In genomic region chr3:71771126-71771525, GRCh38 we compare ENCODE assay signal across 26 cellular contexts. TPM values are rescaled to one million over a fixed set of nuclear protein-coding genes. Genes with fewer than 3 reads are reported as not detected.
DNase-seq lines count a peak whose midpoint lies in the region; ATAC-seq, FAIRE-seq and TF ChIP-seq lines count a peak whose summit lies in the region.
"Had no signal": no experiment of that assay in that cellular context is flagged by ENCODE, and none has a peak within 500 bp of the region (broad histone marks: within the 10 kb centered on the region; RNA-seq: fewer than 3 reads in every experiment).

No MANE protein-coding gene starts in this region.

- WGBS in H1 (ENCODE audit: extremely low coverage in 1 of 2, insufficient coverage in 1 of 2, insufficient read length in 1 of 2, insufficient replicate concordance in 2 of 2, low coverage in 1 of 2, low lambda C conversion rate in 2 of 2, missing lambda C conversion rate in 1 of 2), 2 experiments = 66% methylated on average over 5 of the region's 5 CpGs; no CpG with 5 or more reads in 1 of the 2 experiments
- WGBS in transverse colon (ENCODE audit: low coverage in 1 of 2), 2 donors = 74 to 83% methylated on average over 5 of the region's 5 CpGs
- WGBS in aorta, 2 donors = 60 to 63% methylated on average over 5 of the region's 5 CpGs

- H2BK120ac ChIP-seq in H1 (replicated peaks; ENCODE audit: low read depth, low read length) = no peak overlapping the region

- peak overlapping the region; percentile 38; the same call in 1 of the 2 replicates for H2BK20ac ChIP-seq in H1 (ENCODE audit: low read length)

- no peaks in the 10 kb centered on the region for H3F3A ChIP-seq in GM23338 (replicated peaks; ENCODE audit: low read depth)

- ATAC-seq in GM23338 = no peak
- ATAC-seq in natural killer cell treated with Interleukin-12 subunit alpha and Interleukin-12 subunit beta and Interleukin-15 and Interleukin-18, amount 100 ng/mL, for 72 hours = no peak
- no peak for ATAC-seq in aorta (ENCODE audit: low FRiP score)
- ATAC-seq: A549; CD8-positive, alpha-beta T cell had no signal

- H3K27ac Mint-ChIP-seq in GM23338 (no peak overlapping the region), immature natural killer cell (no peak overlapping the region)
- H3K27ac Mint-ChIP-seq in natural killer cell treated with Interleukin-12 subunit alpha and Interleukin-12 subunit beta and Interleukin-15 and Interleukin-18, amount 100 ng/mL, for 72 hours = no peak overlapping the region
- H3K27ac Mint-ChIP-seq: B cell; CD4-positive, alpha-beta T cell; CD8-positive, alpha-beta T cell had no signal

- peak overlapping the region; percentile 7; the same call in 1 of the 2 replicates for H2BK15ac ChIP-seq in H1 (ENCODE audit: low read length)

- H4K91ac ChIP-seq in H1 (replicated peaks; ENCODE audit: insufficient read length, low read length) = no peak overlapping the region

- H3K36me3 ChIP-seq in GM23338 (ENCODE audit: insufficient read depth) = no peaks in the 10 kb centered on the region
- no peaks in the 10 kb centered on the region for H3K36me3 ChIP-seq in H1 (ENCODE audit: control insufficient read depth in 2 of 4, insufficient read depth in 4 of 4, low read length in 3 of 4)
- H3K36me3 ChIP-seq in transverse colon = no peaks in the 10 kb centered on the region
- no peaks in the 10 kb centered on the region for H3K36me3 ChIP-seq in aorta (ENCODE audit: control insufficient read depth in 1 of 2, insufficient read depth in 2 of 2, low read length in 1 of 2)
- H3K36me3 ChIP-seq: BLaER1 treated with 17β-estradiol and CSF1 and Interleukin-3, amounts not matched to agents 10 nM and 100 nM had no signal

- peak overlapping the region; percentile 51; the same call in 1 of the 2 replicates for H2BK12ac ChIP-seq in H1 (ENCODE audit: low read depth, low read length)

- TF ChIP-seq EP300 in H1 (IDR thresholded peaks at IDR 0.05; ENCODE audit: borderline replicate concordance in 1 of 2, low read depth in 2 of 2, low read length in 2 of 2) (no peak), transverse colon (IDR thresholded peaks at IDR 0.05; ENCODE audit: low read depth) (no peak)

- DNase-seq in GM23338 (ENCODE audit: low spot score) = no peak
- DNase-seq in H1 (ENCODE audit: low read depth in 1 of 2, low spot score in 2 of 2) = peak in 1 of 2 experiments; percentile 27
- DNase-seq in immature natural killer cell = peak in 2 of 3 donors; percentile 28 to 32
- no peak for DNase-seq in natural killer cell treated with Interleukin-12 subunit alpha and Interleukin-12 subunit beta and Interleukin-15 and Interleukin-18, amount 100 ng/mL, for 72 hours (ENCODE audit: low spot score)
- DNase-seq in transverse colon = no peak
- no peak for DNase-seq in aorta
- DNase-seq in activated CD4-positive, alpha-beta T cell treated with anti-CD3 and anti-CD28 coated beads for 1 hour = no peak
- DNase-seq in HUDEP-2 (lab: John Stamatoyannopoulos, UW; ENCODE audit: unreplicated experiment in 76 of 76) = no peak
- DNase-seq: AML-193; Caco-2; Calu3; CD4-positive, alpha-beta T cell; CD8-positive, alpha-beta T cell; DMS79 treated with DMSO at 0.1 percent for 48 hours; GF-D8 had no signal

- H3K4me1 Mint-ChIP-seq in GM23338 (peaks cover 36% of the 10 kb centered on the region), immature natural killer cell (peaks cover 0 to 8% of the 10 kb centered on the region in 2 donors)
- peaks cover 0 to 5% of the 10 kb centered on the region in 2 donors for H3K4me1 Mint-ChIP-seq in natural killer cell treated with Interleukin-12 subunit alpha and Interleukin-12 subunit beta and Interleukin-15 and Interleukin-18, amount 100 ng/mL, for 72 hours (ENCODE audit: low read depth in 2 of 2)
- H3K4me1 Mint-ChIP-seq: B cell had no signal

- H3K27ac ChIP-seq in GM23338 (ENCODE audit: low read depth) (no peak overlapping the region), H1 (ENCODE audit: low read depth, low read length) (no peak overlapping the region), transverse colon (no peak overlapping the region), aorta (ENCODE audit: low read depth in 1 of 2, low read length in 2 of 2) (no peak overlapping the region)
- H3K27ac ChIP-seq: 22Rv1; A549; BLaER1 treated with 17β-estradiol and CSF1 and Interleukin-3, amounts not matched to agents 10 nM and 100 nM; C4-2B had no signal

- H3K9me3 ChIP-seq in H1 (ENCODE audit: insufficient read depth in 2 of 2, low read depth in 1 of 2, low read length in 1 of 2) = no peaks in the 10 kb centered on the region
- H3K9me3 ChIP-seq in transverse colon = no peaks in the 10 kb centered on the region
- no peaks in the 10 kb centered on the region for H3K9me3 ChIP-seq in aorta (ENCODE audit: control insufficient read depth, low read length)
- H3K9me3 ChIP-seq: A549; BLaER1 treated with 17β-estradiol and CSF1 and Interleukin-3, amounts not matched to agents 10 nM and 100 nM; Caco-2 had no signal

- CTCF ChIA-PET in H1 (lab: Charles Lee; ENCODE audit: partially characterized antibody) = no interaction called here

- POLR2A ChIA-PET in H1 (lab: Charles Lee; ENCODE audit: partially characterized antibody) = no interaction called here

- no peak overlapping the region for H3K23ac ChIP-seq in H1 (ENCODE audit: insufficient read length)

- H3K27me3 ChIP-seq in GM23338 (ENCODE audit: insufficient read depth) = no peaks in the 10 kb centered on the region
- H3K27me3 ChIP-seq in H1 (replicated peaks in 1 of 4; ENCODE audit: control insufficient read depth in 3 of 4, extremely low read depth in 1 of 4, insufficient read depth in 3 of 4, low read length in 3 of 4) = no peaks in the 10 kb centered on the region
- H3K27me3 ChIP-seq in transverse colon = peaks cover 15% of the 10 kb centered on the region
- peaks cover 3 to 4% of the 10 kb centered on the region in 2 donors for H3K27me3 ChIP-seq in aorta (ENCODE audit: control insufficient read depth in 1 of 2, insufficient read depth in 2 of 2, low read length in 1 of 2)
- H3K27me3 ChIP-seq: BLaER1 treated with 17β-estradiol and CSF1 and Interleukin-3, amounts not matched to agents 10 nM and 100 nM had no signal

- TF ChIP-seq CTCF in GM23338 (conservative IDR thresholded peaks at IDR 0.05; ENCODE audit: low read depth in 2 of 2) (no peak), H1 (IDR thresholded peaks at IDR 0.05; ENCODE audit: control extremely low read depth in 1 of 3, insufficient read depth in 1 of 3, low read depth in 1 of 3, low read length in 3 of 3) (no peak), transverse colon (IDR thresholded peaks at IDR 0.05) (no peak)

- peaks cover 5% of the 10 kb centered on the region for H3K27me3 Mint-ChIP-seq in GM23338 (ENCODE audit: insufficient read depth, low read depth, poor library complexity)
- H3K27me3 Mint-ChIP-seq in immature natural killer cell (ENCODE audit: low read depth in 3 of 3) = peaks cover 2 to 8% (median 7%) of the 10 kb centered on the region in 3 donors
- H3K27me3 Mint-ChIP-seq in natural killer cell treated with Interleukin-12 subunit alpha and Interleukin-12 subunit beta and Interleukin-15 and Interleukin-18, amount 100 ng/mL, for 72 hours = peaks cover 0 to 10% of the 10 kb centered on the region in 2 donors

- peak overlapping the region; percentile 75; the same call in 1 of the 2 replicates for H2AK5ac ChIP-seq in H1 (ENCODE audit: low read depth, low read length)

- in situ Hi-C loops in transverse colon (cut with MboI; ENCODE audit: low pct_ligation_motif_present in 1 of 4, low pct_unique_long_range_greater_than_20kb in 1 of 4, low sequenced_read_pairs in 3 of 4) = no loop called here

- H2AFZ ChIP-seq in GM23338 = no peak overlapping the region
- no peak overlapping the region for H2AFZ ChIP-seq in H1 (ENCODE audit: low read length)

- H3K56ac ChIP-seq in H1 (replicated peaks; ENCODE audit: insufficient read length, low read depth, low read length) = no peak overlapping the region

- no peak overlapping the region for H2BK5ac ChIP-seq in H1 (ENCODE audit: low read depth, low read length)

- no peaks in the 10 kb centered on the region; the same call in 1 of the 2 replicates for H3K79me1 ChIP-seq in H1 (ENCODE audit: low read depth, low read length)

- H4K20me1 ChIP-seq in GM23338 (replicated peaks; ENCODE audit: insufficient read depth) (no peaks in the 10 kb centered on the region), H1 (replicated peaks in 1 of 2; ENCODE audit: control insufficient read depth in 1 of 2, insufficient read depth in 2 of 2, low read length in 2 of 2) (no peaks in the 10 kb centered on the region)
- H4K20me1 ChIP-seq: BLaER1 treated with 17β-estradiol and CSF1 and Interleukin-3, amounts not matched to agents 10 nM and 100 nM had no signal

- intact Hi-C loops in transverse colon (cut with DNase I; ENCODE audit: low total_unique reads) (no loop called here), aorta (cut with DNase I) (no loop called here)

- no peak overlapping the region for H3K18ac ChIP-seq in H1 (ENCODE audit: extremely low read depth, low read length)

- no peaks in the 10 kb centered on the region for H3K9me3 Mint-ChIP-seq in GM23338
- H3K9me3 Mint-ChIP-seq in immature natural killer cell = no peaks in the 10 kb centered on the region
- H3K9me3 Mint-ChIP-seq in natural killer cell treated with Interleukin-12 subunit alpha and Interleukin-12 subunit beta and Interleukin-15 and Interleukin-18, amount 100 ng/mL, for 72 hours = no peaks in the 10 kb centered on the region
- H3K9me3 Mint-ChIP-seq: CD4-positive, alpha-beta T cell; CD8-positive, alpha-beta T cell had no signal

- H3K4me1 ChIP-seq in GM23338 (ENCODE audit: insufficient read depth) = peaks cover 47% of the 10 kb centered on the region
- H3K4me1 ChIP-seq in H1 (replicated peaks in 1 of 4; ENCODE audit: control insufficient read depth in 3 of 4, insufficient read depth in 4 of 4, low read length in 3 of 4) = peaks cover 0 to 12% (median 9%) of the 10 kb centered on the region in 4 experiments; a peak in 3 of 7 replicates
- no peaks in the 10 kb centered on the region for H3K4me1 ChIP-seq in transverse colon
- H3K4me1 ChIP-seq in aorta (ENCODE audit: control insufficient read depth in 1 of 2, insufficient read depth in 2 of 2, low read length in 2 of 2) = no peaks in the 10 kb centered on the region
- H3K4me1 ChIP-seq: A549, Caco-2 had no signal

- no peak for TF ChIP-seq RAD21 in H1 (IDR thresholded peaks at IDR 0.05 in 1 of 2, conservative IDR thresholded peaks at IDR 0.05 in 1 of 2; ENCODE audit: low read depth in 2 of 2, low read length in 2 of 2)

- no peak overlapping the region for H3K4ac ChIP-seq in H1 (replicated peaks; ENCODE audit: insufficient read length, low read depth, low read length)

- TF ChIP-seq POLR2A in H1 (IDR thresholded peaks at IDR 0.05; ENCODE audit: control extremely low read depth in 1 of 2, low read depth in 2 of 2, low read length in 2 of 2) (no peak), transverse colon (IDR thresholded peaks at IDR 0.05) (no peak)

- no peak overlapping the region for H3K14ac ChIP-seq in H1 (ENCODE audit: insufficient read length)

- no peaks in the 10 kb centered on the region for H3K9me2 ChIP-seq in GM23338 (ENCODE audit: insufficient read depth)

- no peak for FAIRE-seq in H1 (lab: Jason Lieb, UNC)
- FAIRE-seq: A549, D721Med, G401.6, GM12891, GM19239 had no signal

- H3K23me2 ChIP-seq in H1 (ENCODE audit: low read depth, low read length) = no peaks in the 10 kb centered on the region

- H3K4me3 Mint-ChIP-seq in GM23338 = no peak overlapping the region
- H3K4me3 Mint-ChIP-seq in immature natural killer cell = peak overlapping the region in 2 of 5 donors; percentile 22 to 30
- peak overlapping the region; percentile 9 for H3K4me3 Mint-ChIP-seq in natural killer cell treated with Interleukin-12 subunit alpha and Interleukin-12 subunit beta and Interleukin-15 and Interleukin-18, amount 100 ng/mL, for 72 hours
- H3K4me3 Mint-ChIP-seq: B cell; CD4-positive, alpha-beta T cell; CD8-positive, alpha-beta T cell had no signal

- no peaks in the 10 kb centered on the region for H3K36me3 Mint-ChIP-seq in GM23338 (ENCODE audit: low read depth)
- H3K36me3 Mint-ChIP-seq in immature natural killer cell = no peaks in the 10 kb centered on the region
- no peaks in the 10 kb centered on the region for H3K36me3 Mint-ChIP-seq in natural killer cell treated with Interleukin-12 subunit alpha and Interleukin-12 subunit beta and Interleukin-15 and Interleukin-18, amount 100 ng/mL, for 72 hours
- H3K36me3 Mint-ChIP-seq: CD8-positive, alpha-beta T cell had no signal

- H4K8ac ChIP-seq in H1 (ENCODE audit: extremely low read depth, insufficient read depth, low read length) = no peak overlapping the region

- no peak overlapping the region for H3K4me3 ChIP-seq in GM23338
- H3K4me3 ChIP-seq in H1 (ENCODE audit: extremely low read depth in 1 of 4, insufficient read depth in 2 of 4, low read depth in 3 of 4, low read length in 4 of 4) = no peak overlapping the region
- H3K4me3 ChIP-seq in transverse colon = no peak overlapping the region
- no peak overlapping the region for H3K4me3 ChIP-seq in aorta (ENCODE audit: low read length in 2 of 2)
- H3K4me3 ChIP-seq: A549; BLaER1 treated with 17β-estradiol and CSF1 and Interleukin-3, amounts not matched to agents 10 nM and 100 nM had no signal

- H4K5ac ChIP-seq in H1 (ENCODE audit: insufficient read length, low read depth, low read length) = no peak overlapping the region

- no peaks in the 10 kb centered on the region for H3K79me2 ChIP-seq in GM23338 (replicated peaks; ENCODE audit: insufficient read depth)
- no peaks in the 10 kb centered on the region for H3K79me2 ChIP-seq in H1 (ENCODE audit: control insufficient read depth in 1 of 2, insufficient read depth in 2 of 2, low read length in 2 of 2)

- H3K9ac ChIP-seq in H1 (replicated peaks in 1 of 4; ENCODE audit: extremely low read depth in 1 of 4, low read depth in 3 of 4, low read length in 3 of 4) = no peak overlapping the region
- H3K9ac ChIP-seq: BLaER1 treated with 17β-estradiol and CSF1 and Interleukin-3, amounts not matched to agents 10 nM and 100 nM had no signal

- peak overlapping the region; percentile 54; the same call in 1 of the 2 replicates for H3K4me2 ChIP-seq in GM23338
- no peak overlapping the region for H3K4me2 ChIP-seq in H1 (ENCODE audit: insufficient read depth in 1 of 2, low read depth in 2 of 2, low read length in 2 of 2)
- H3K4me2 ChIP-seq: A549; BLaER1 treated with 17β-estradiol and CSF1 and Interleukin-3, amounts not matched to agents 10 nM and 100 nM had no signal

RNA-seq across cellular contexts. Expression of gene PROK2, which starts 13.8 kb away (rescaled TPM):
- total RNA-seq in GM23338 (2014; rRNA removed; shearing (Covaris generic)) = 0.89 and 2.1 TPM in 2 replicates
- polyA plus RNA-seq in GM23338 (2016; fragmentation: Nextera tagmentation; extraction: Ambion mirVana) (2.3 and 3.1 TPM in 2 replicates), H1 (2011; rRNA removed) (0.24 and 0.50 TPM in 2 replicates), immature natural killer cell (not detected), aorta (under 1 TPM; 0.64 to 0.88 TPM)
- total RNA-seq in H1 (2021; fragmentation: NEBNext Ultra II Directional; extraction: Animal tissue kit (Norgen Biotek cat#: 25700)) = 1.8 and 2.0 TPM in 2 replicates
- polyA plus RNA-seq in H1 (2011; cell fraction: cytosol; rRNA removed) = 0.87 TPM
- polyA plus RNA-seq in H1 (2011; cell fraction: nucleus; rRNA removed) = 0.16 TPM
- 0.62 to 0.84 TPM (median 0.77 TPM) in 4 replicates for polyA plus RNA-seq in H1 (2012, experiment 1 of 2)
- 0.38 TPM for polyA plus RNA-seq in H1 (2012, experiment 2 of 2)
- 2.4 TPM for polyA plus RNA-seq in H1 (2013, experiment 1 of 2)
- 2.4 TPM for polyA plus RNA-seq in H1 (2013, experiment 2 of 2)
- 0.34 TPM in 1 of 2 replicates, not detected in the other for polyA minus RNA-seq in H1 (2011; rRNA and poly(A)+ RNA removed)
- polyA minus RNA-seq in H1 (2011; cell fraction: cytosol; rRNA and poly(A)+ RNA removed) = not detected
- not detected for polyA minus RNA-seq in H1 (2011; cell fraction: nucleus; rRNA and poly(A)+ RNA removed)
- 1 to 10 TPM in 1 of 2 donors, not detected in 1; 7.2 TPM for total RNA-seq in natural killer cell treated with Interleukin-12 subunit alpha and Interleukin-12 subunit beta and Interleukin-15 and Interleukin-18, amount 100 ng/mL, for 72 hours
- total RNA-seq in transverse colon (not detected), aorta (1 to 10 TPM; 1.8 to 3.8 TPM)
- total RNA-seq: A172, B cell, Caco-2, Calu3 had no signal
- polyA plus RNA-seq: A549, BJ had no signal

RNA-seq across cellular contexts. Expression of gene GPR27, which starts 17.5 kb away (rescaled TPM):
- total RNA-seq in GM23338 (2014; rRNA removed; shearing (Covaris generic)) = 11.3 and 11.8 TPM in 2 replicates
- polyA plus RNA-seq in GM23338 (2016; fragmentation: Nextera tagmentation; extraction: Ambion mirVana) (7.8 and 9.5 TPM in 2 replicates), H1 (2011; rRNA removed) (10.7 and 11.3 TPM in 2 replicates), immature natural killer cell (1 to 10 TPM in 1 of 3 donors, under 1 TPM in 1, not detected in 1; 0.22 to 1.3 TPM), aorta (under 1 TPM in 1 of 2 donors, not detected in 1; 0.67 TPM)
- 12.5 and 13.8 TPM in 2 replicates for total RNA-seq in H1 (2021; fragmentation: NEBNext Ultra II Directional; extraction: Animal tissue kit (Norgen Biotek cat#: 25700))
- polyA plus RNA-seq in H1 (2011; cell fraction: cytosol; rRNA removed) = 11.2 TPM
- polyA plus RNA-seq in H1 (2011; cell fraction: nucleus; rRNA removed) = 9.2 TPM
- 9.9 to 15.0 TPM (median 10.5 TPM) in 4 replicates for polyA plus RNA-seq in H1 (2012, experiment 1 of 2)
- polyA plus RNA-seq in H1 (2012, experiment 2 of 2) = 14.3 TPM
- 12.5 TPM for polyA plus RNA-seq in H1 (2013, experiment 1 of 2)
- polyA plus RNA-seq in H1 (2013, experiment 2 of 2) = 12.5 TPM
- polyA minus RNA-seq in H1 (2011; rRNA and poly(A)+ RNA removed) = 3.0 and 3.3 TPM in 2 replicates
- polyA minus RNA-seq in H1 (2011; cell fraction: cytosol; rRNA and poly(A)+ RNA removed) = 8.9 TPM
- polyA minus RNA-seq in H1 (2011; cell fraction: nucleus; rRNA and poly(A)+ RNA removed) = 6.9 TPM
- total RNA-seq in natural killer cell treated with Interleukin-12 subunit alpha and Interleukin-12 subunit beta and Interleukin-15 and Interleukin-18, amount 100 ng/mL, for 72 hours = 1 to 10 TPM in 1 of 2 donors, not detected in 1; 4.5 TPM
- total RNA-seq in transverse colon (1 to 10 TPM in 1 of 4 donors, under 1 TPM in 1, not detected in 2; 0.79 to 1.1 TPM), aorta (1 to 10 TPM; 1.6 to 2.1 TPM)
- total RNA-seq: A172, B cell had no signal

RNA-seq across cellular contexts. Expression of gene EIF4E3, which starts 45.9 kb away (rescaled TPM):
- 9.7 and 14.4 TPM in 2 replicates for total RNA-seq in GM23338 (2014; rRNA removed; shearing (Covaris generic))
- 5.8 and 6.0 TPM in 2 replicates for polyA plus RNA-seq in GM23338 (2016; fragmentation: Nextera tagmentation; extraction: Ambion mirVana)
- 14.3 and 17.0 TPM in 2 replicates for total RNA-seq in H1 (2021; fragmentation: NEBNext Ultra II Directional; extraction: Animal tissue kit (Norgen Biotek cat#: 25700))
- 2.8 and 5.2 TPM in 2 replicates for polyA plus RNA-seq in H1 (2011; rRNA removed)
- 5.7 TPM for polyA plus RNA-seq in H1 (2011; cell fraction: cytosol; rRNA removed)
- 2.1 TPM for polyA plus RNA-seq in H1 (2011; cell fraction: nucleus; rRNA removed)
- 5.9 to 9.2 TPM (median 7.6 TPM) in 4 replicates for polyA plus RNA-seq in H1 (2012, experiment 1 of 2)
- polyA plus RNA-seq in H1 (2012, experiment 2 of 2) = 1.5 TPM
- 11.6 TPM for polyA plus RNA-seq in H1 (2013, experiment 1 of 2)
- polyA plus RNA-seq in H1 (2013, experiment 2 of 2) = 13.6 TPM
- polyA minus RNA-seq in H1 (2011; rRNA and poly(A)+ RNA removed) = 7.5 and 10.9 TPM in 2 replicates
- 3.6 TPM for polyA minus RNA-seq in H1 (2011; cell fraction: cytosol; rRNA and poly(A)+ RNA removed)
- 5.7 TPM for polyA minus RNA-seq in H1 (2011; cell fraction: nucleus; rRNA and poly(A)+ RNA removed)
- polyA plus RNA-seq in immature natural killer cell = 10 to 100 TPM; 20.0 to 44.3 (median 36.1) TPM
- 10 to 100 TPM; 20.4 to 24.0 TPM for total RNA-seq in natural killer cell treated with Interleukin-12 subunit alpha and Interleukin-12 subunit beta and Interleukin-15 and Interleukin-18, amount 100 ng/mL, for 72 hours
- 10 to 100 TPM in 2 of 4 donors, 1 to 10 TPM in 2; 6.0 to 35.6 (median 19.4) TPM for total RNA-seq in transverse colon
- 10 to 100 TPM; 22.2 to 29.3 TPM for total RNA-seq in aorta
- 10 to 100 TPM; 10.2 to 21.7 TPM for polyA plus RNA-seq in aorta

Comparison
In these comparisons a context has a peak if more than half of its experiments do, and no peak if none do; other contexts are left out.
1. DNase-seq: peak in immature natural killer cell (2 of 3); none in GM23338 (single experiment), natural killer cell treated with Interleukin-12 subunit alpha and Interleukin-12 subunit beta and Interleukin-15 and Interleukin-18, amount 100 ng/mL, for 72 hours (single experiment), transverse colon (single experiment), aorta (0 of 2), activated CD4-positive, alpha-beta T cell treated with anti-CD3 and anti-CD28 coated beads for 1 hour (single experiment) and HUDEP-2 (0 of 76).